In genomic region chr9:81191222-81191621, GRCh38 we compare ENCODE assay signal across 20 cellular contexts.
DNase-seq lines count a peak whose midpoint lies in the region; ATAC-seq, FAIRE-seq and TF ChIP-seq lines count a peak whose summit lies in the region.
"Had no signal": no experiment of that assay in that cellular context is flagged by ENCODE, and none has a peak within 500 bp of the region (broad histone marks: within the 10 kb centered on the region; RNA-seq: fewer than 3 reads in every experiment).

No MANE protein-coding gene starts in this region.

- FAIRE-seq in H54 (lab: Jason Lieb, UNC) (peak; percentile 33), bronchial epithelial cell (lab: Jason Lieb, UNC) (no peak)

- in situ Hi-C loops in gastrocnemius medialis (cut with MboI; ENCODE audit: low sequenced_read_pairs in 4 of 4), result no loop called here

- TF ChIP-seq CTCF in bronchial epithelial cell (IDR thresholded peaks at IDR 0.05; ENCODE audit: insufficient read depth, low read length, severe bottlenecking), result no peak
- TF ChIP-seq CTCF in gastrocnemius medialis (IDR thresholded peaks at IDR 0.05 in 4 of 5, conservative IDR thresholded peaks at IDR 0.05 in 1 of 5), result no peak

- H3K36me3 ChIP-seq in bronchial epithelial cell (ENCODE audit: control insufficient read depth, insufficient read depth, low read length), result no peaks in the 10 kb centered on the region
- no peaks in the 10 kb centered on the region for H3K36me3 ChIP-seq in gastrocnemius medialis

- no peaks in the 10 kb centered on the region for H3K4me1 ChIP-seq in gastrocnemius medialis
- H3K4me1 ChIP-seq: Caco-2 had no signal

- intact Hi-C loops in gastrocnemius medialis (cut with DNase I; ENCODE audit: low total_unique reads), result no loop called here

- H3K27ac ChIP-seq in gastrocnemius medialis, result no peak overlapping the region
- H3K27ac ChIP-seq: C4-2B, SJCRH30 had no signal

- DNase-seq in H54 (ENCODE audit: insufficient read length, low spot score) (no peak), NCI-H226 (peak; percentile 56), bronchial epithelial cell (ENCODE audit: low read depth) (peak; percentile 71), kidney tubule cell (ENCODE audit: low spot score) (peak; percentile 48), GOT3 (lab: John Stamatoyannopoulos, UW) (no peak), gastrocnemius medialis (no peak)
- DNase-seq in activated CD4-positive, CD25-positive, alpha-beta regulatory T cell (lab: John Stamatoyannopoulos, UW), result no peak
- DNase-seq: Caco-2; CD8-positive, alpha-beta T cell; DMS79 treated with DMSO at 0.1 percent for 48 hours; KG1; MM.1S; NCI-H2029; NCI-H69; SJCRH30; T-helper 17 cell had no signal

- ATAC-seq in activated CD4-positive, CD25-positive, alpha-beta regulatory T cell treated with anti-CD3 and anti-CD28 coated beads, Interleukin-2, amount 50 U/mL, for 24 hours, result no peak
- ATAC-seq in gastrocnemius medialis, result no peak
- ATAC-seq: CD8-positive, alpha-beta T cell; Right ventricle myocardium inferior; SK-N-SH treated with all-trans-retinoic acid at 6 μM for 48 hours; T-helper 17 cell had no signal

- H3K9me3 ChIP-seq in gastrocnemius medialis, result no peaks in the 10 kb centered on the region
- H3K9me3 ChIP-seq: Caco-2 had no signal

- H3K27me3 ChIP-seq in bronchial epithelial cell (ENCODE audit: control insufficient read depth, insufficient read depth, low read length) (no peaks in the 10 kb centered on the region), gastrocnemius medialis (no peaks in the 10 kb centered on the region)
- H3K27me3 ChIP-seq: SJCRH30 had no signal

- H3K4me3 ChIP-seq in bronchial epithelial cell (ENCODE audit: low read depth, low read length) (no peak overlapping the region), gastrocnemius medialis (no peak overlapping the region)
- H3K4me3 ChIP-seq: SJCRH30 had no signal

- TF ChIP-seq POLR2A in H54 (IDR thresholded peaks at IDR 0.05; ENCODE audit: low read depth, low read length) (no peak), gastrocnemius medialis (IDR thresholded peaks at IDR 0.05) (no peak)

Comparison
In these comparisons a context has a peak if more than half of its experiments do, and no peak if none do; other contexts are left out.
1. DNase-seq: peak in NCI-H226 (single experiment), bronchial epithelial cell (single experiment) and kidney tubule cell (single experiment); none in H54 (single experiment), GOT3 (single experiment), activated CD4-positive, CD25-positive, alpha-beta regulatory T cell (0 of 4) and gastrocnemius medialis (0 of 2).